Comparison of ENCODE assay signal across 8 cellular contexts in the genomic region with DNA sequence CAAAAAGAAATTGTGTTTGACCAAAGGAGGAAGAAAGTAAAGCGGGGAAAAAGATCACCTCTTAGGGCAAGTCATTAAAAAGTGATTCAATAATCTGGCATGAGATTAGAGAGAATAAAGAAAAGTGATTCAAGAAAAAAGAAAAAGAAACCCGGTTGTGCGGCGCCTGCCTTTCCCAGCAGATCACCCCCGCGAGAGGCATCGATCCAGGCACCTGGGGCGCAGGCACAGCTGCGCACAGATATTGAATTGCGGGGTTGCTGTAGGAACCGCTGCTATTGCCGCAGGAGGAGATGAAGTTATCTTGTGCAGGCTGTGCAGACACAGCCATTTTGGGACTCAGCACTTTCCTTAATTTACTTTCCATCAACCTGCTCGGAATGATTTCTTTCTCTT.
DNase-seq lines count a peak whose midpoint lies in the region; ATAC-seq and TF ChIP-seq lines count a peak whose summit lies in the region.

No MANE protein-coding gene starts in this region.

- no peaks in the 10 kb centered on the region for H4K20me1 ChIP-seq in HCT116 (ENCODE audit: insufficient read depth)

- WGBS in endodermal cell (ENCODE audit: insufficient coverage in 1 of 2, insufficient read length in 1 of 2), 2 experiments: 28 to 33% methylated on average over 12 to 13 of the region's 13 CpGs

- no peak for TF ChIP-seq RAD21 in HCT116 (IDR thresholded peaks at IDR 0.05; ENCODE audit: low read depth)

- CTCF ChIA-PET in HCT116 (lab: Charles Lee): interaction anchor here (0.8 to 2.6 kb wide), 11 partner anchors 10 to 349 kb away, joined by 3 to 18 read pairs (median 5); a partner anchor contains a TSS

- TF ChIP-seq POLR2A in HCT116 (IDR thresholded peaks at IDR 0.05; ENCODE audit: borderline replicate concordance, extremely low read depth, insufficient read depth, insufficient read length): no peak

- H3K27ac Mint-ChIP-seq in endodermal cell (peak overlapping the region; percentile 91), naive B cell (peak overlapping the region; percentile 58 to 94 (median 68))

- no peak; the same call in none of the 2 replicates for TF ChIP-seq CTCF in C4-2B (conservative IDR thresholded peaks at IDR 0.05)
- TF ChIP-seq CTCF in HCT116 (IDR thresholded peaks at IDR 0.05 in 2 of 3, conservative IDR thresholded peaks at IDR 0.05 in 1 of 3; ENCODE audit: borderline replicate concordance in 1 of 3, insufficient read depth in 1 of 3, low read depth in 2 of 3, low read length in 2 of 3): no peak
- peak; percentile 52 for TF ChIP-seq CTCF in endodermal cell (conservative IDR thresholded peaks at IDR 0.05)

- intact Hi-C loops in HCT116 (cut with micrococcal nuclease): loop anchor here (1.0 to 10.0 kb wide), 3 partner anchors 30 to 388 kb away; no protein-coding TSS in a partner anchor

- H3K4me1 ChIP-seq in HCT116 (ENCODE audit: control insufficient read depth in 1 of 2, insufficient read depth in 2 of 2, low read length in 2 of 2) (peaks cover 0 to 11% of the 10 kb centered on the region in 2 experiments; a peak in 3 of 4 replicates), endodermal cell (ENCODE audit: control insufficient read depth, insufficient read depth, low read length) (no peaks in the 10 kb centered on the region)

- no peaks in the 10 kb centered on the region for H3K9me2 ChIP-seq in HCT116 (ENCODE audit: insufficient read depth)

- H3K9me3 ChIP-seq in HCT116 (ENCODE audit: control insufficient read depth in 1 of 2, insufficient read depth in 1 of 2, low read depth in 1 of 2, low read length in 2 of 2) (no peaks in the 10 kb centered on the region), SK-N-MC (ENCODE audit: low read depth, low read length) (no peaks in the 10 kb centered on the region), endodermal cell (ENCODE audit: control insufficient read depth, low read length) (no peaks in the 10 kb centered on the region)

- BruUV-seq in HCT116 (replicated peaks; lab: Mats Ljungman, UMichigan): no TSS peak

- POLR2A ChIA-PET in HCT116 (lab: Charles Lee): interaction anchor here (0.6 to 0.8 kb wide), 3 partner anchors 27 to 185 kb away, joined by 3 to 4 read pairs (median 3); a partner anchor contains a TSS

- peak overlapping the region; percentile 94 for H3K4me2 ChIP-seq in HCT116 (ENCODE audit: low read length)

- H3K9ac ChIP-seq in HCT116 (ENCODE audit: low read length) (peak overlapping the region; percentile 58), SK-N-MC (ENCODE audit: insufficient read length) (peak overlapping the region; percentile 49), endodermal cell (ENCODE audit: extremely low read depth, low read length, poor library complexity, severe bottlenecking) (no peak overlapping the region)

- H3K9me3 Mint-ChIP-seq in endodermal cell: no peaks in the 10 kb centered on the region
- peaks cover 0 to 9% (median 2%) of the 10 kb centered on the region in 7 donors for H3K9me3 Mint-ChIP-seq in naive B cell

- H3K27ac ChIP-seq in C4-2B (peak overlapping the region; percentile 35; the same call in 1 of the 2 replicates), HCT116 (ENCODE audit: low read depth, low read length) (no peak overlapping the region), SK-N-MC (no peak overlapping the region), endodermal cell (ENCODE audit: low read depth, low read length) (no peak overlapping the region)

- H3K4me1 Mint-ChIP-seq in endodermal cell: no peaks in the 10 kb centered on the region
- peaks cover 0 to 17% (median 10%) of the 10 kb centered on the region in 3 donors for H3K4me1 Mint-ChIP-seq in naive B cell

- RAD21 ChIA-PET in HCT116 (lab: Charles Lee; ENCODE audit: low non-redundant PET in 1 of 2, low total read pairs in 2 of 2, uncharacterized antibody in 2 of 2, unreplicated experiment in 2 of 2): interaction anchor here (0.7 to 1.6 kb wide), 6 partner anchors 16 to 254 kb away, joined by 3 to 12 read pairs (median 4); no protein-coding TSS in a partner anchor

- ATAC-seq in HCT116 (peak; percentile 65), naive B cell (ENCODE audit: low read depth in 2 of 2) (peak; percentile 40 to 42)

- H3K36me3 Mint-ChIP-seq in endodermal cell (ENCODE audit: low read depth) (no peaks in the 10 kb centered on the region), naive B cell (no peaks in the 10 kb centered on the region)

- DNase-seq in HCT116 (ENCODE audit: low read depth, low spot score) (no peak), SK-N-MC (ENCODE audit: low read depth, low spot score) (no peak), endodermal cell (no peak), naive B cell (no peak), HCEC 1CT (no peak), kidney glomerular epithelial cell (lab: John Stamatoyannopoulos, UW) (no peak), GOT3 (lab: John Stamatoyannopoulos, UW) (no peak)

- H3K4me3 ChIP-seq in HCT116 (replicated peaks in 1 of 2; ENCODE audit: low read depth in 1 of 2, low read length in 2 of 2) (peak overlapping the region; percentile 46 to 64), SK-N-MC (peak overlapping the region; percentile 82), endodermal cell (ENCODE audit: low read length) (peak overlapping the region; percentile 82)

- peak overlapping the region; percentile 100 for H2AFZ ChIP-seq in HCT116 (ENCODE audit: low read depth, low read length, poor library complexity, severe bottlenecking)

- H3K4me3 Mint-ChIP-seq in endodermal cell: peak overlapping the region; percentile 72
- peak overlapping the region; percentile 81 to 97 (median 95) for H3K4me3 Mint-ChIP-seq in naive B cell

- peaks cover 39% of the 10 kb centered on the region for H3K27me3 Mint-ChIP-seq in endodermal cell (ENCODE audit: insufficient read depth)
- H3K27me3 Mint-ChIP-seq in naive B cell: peaks cover 8 to 15% (median 8%) of the 10 kb centered on the region in 3 donors

- no peaks in the 10 kb centered on the region for H3K27me3 ChIP-seq in HCT116 (ENCODE audit: insufficient read depth, low read length)
- H3K27me3 ChIP-seq in endodermal cell (ENCODE audit: control insufficient read depth, insufficient read depth, low read length, poor library complexity, severe bottlenecking): peaks cover 11% of the 10 kb centered on the region

- no peaks in the 10 kb centered on the region for H3K79me2 ChIP-seq in HCT116 (ENCODE audit: insufficient read depth, low read length)

- H3K36me3 ChIP-seq in HCT116 (ENCODE audit: control insufficient read depth in 1 of 2, insufficient read depth in 2 of 2, low read length in 2 of 2) (no peaks in the 10 kb centered on the region), SK-N-MC (ENCODE audit: insufficient read depth, low read length) (no peaks in the 10 kb centered on the region), endodermal cell (ENCODE audit: control insufficient read depth, insufficient read depth, low read length) (no peaks in the 10 kb centered on the region)

TF ChIP-seq in HCT116, 20 proteins besides CTCF, POLR2A, EP300 and RAD21:
- no peak for TF ChIP-seq CEBPB (IDR thresholded peaks at IDR 0.05; ENCODE audit: low read depth)
- 0 out of 2 replicates have a peak, but pooled peaks have one; percentile 15 for TF ChIP-seq EGR1 (IDR thresholded peaks at IDR 0.05; ENCODE audit: low read depth)
- TF ChIP-seq, protein P1, sequence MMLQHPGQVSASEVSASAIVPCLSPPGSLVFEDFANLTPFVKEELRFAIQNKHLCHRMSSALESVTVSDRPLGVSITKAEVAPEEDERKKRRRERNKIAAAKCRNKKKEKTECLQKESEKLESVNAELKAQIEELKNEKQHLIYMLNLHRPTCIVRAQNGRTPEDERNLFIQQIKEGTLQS (IDR thresholded peaks at IDR 0.05): no peak
- TF ChIP-seq EZH2phosphoT487 (IDR thresholded peaks at IDR 0.05; ENCODE audit: borderline replicate concordance): no peak
- TF ChIP-seq CBX3 (IDR thresholded peaks at IDR 0.05; ENCODE audit: low read depth): 0 out of 2 replicates have a peak, but pooled peaks have one; percentile 6
- no peak for TF ChIP-seq YY1 (IDR thresholded peaks at IDR 0.05; ENCODE audit: extremely low read depth, insufficient replicate concordance, low read depth, low read length)
- no peak for TF ChIP-seq EZH2 (IDR thresholded peaks at IDR 0.05)
- TF ChIP-seq, protein P2, sequence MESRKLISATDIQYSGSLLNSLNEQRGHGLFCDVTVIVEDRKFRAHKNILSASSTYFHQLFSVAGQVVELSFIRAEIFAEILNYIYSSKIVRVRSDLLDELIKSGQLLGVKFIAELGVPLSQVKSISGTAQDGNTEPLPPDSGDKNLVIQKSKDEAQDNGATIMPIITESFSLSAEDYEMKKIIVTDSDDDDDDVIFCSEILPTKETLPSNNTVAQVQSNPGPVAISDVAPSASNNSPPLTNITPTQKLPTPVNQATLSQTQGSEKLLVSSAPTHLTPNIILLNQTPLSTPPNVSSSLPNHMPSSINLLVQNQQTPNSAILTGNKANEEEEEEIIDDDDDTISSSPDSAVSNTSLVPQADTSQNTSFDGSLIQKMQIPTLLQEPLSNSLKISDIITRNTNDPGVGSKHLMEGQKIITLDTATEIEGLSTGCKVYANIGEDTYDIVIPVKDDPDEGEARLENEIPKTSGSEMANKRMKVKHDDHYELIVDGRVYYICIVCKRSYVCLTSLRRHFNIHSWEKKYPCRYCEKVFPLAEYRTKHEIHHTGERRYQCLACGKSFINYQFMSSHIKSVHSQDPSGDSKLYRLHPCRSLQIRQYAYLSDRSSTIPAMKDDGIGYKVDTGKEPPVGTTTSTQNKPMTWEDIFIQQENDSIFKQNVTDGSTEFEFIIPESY (IDR thresholded peaks at IDR 0.05; ENCODE audit: extremely low read depth, insufficient replicate concordance, low read length): no peak
